ENCODE assay signal across 1 cellular context in the genomic region with DNA sequence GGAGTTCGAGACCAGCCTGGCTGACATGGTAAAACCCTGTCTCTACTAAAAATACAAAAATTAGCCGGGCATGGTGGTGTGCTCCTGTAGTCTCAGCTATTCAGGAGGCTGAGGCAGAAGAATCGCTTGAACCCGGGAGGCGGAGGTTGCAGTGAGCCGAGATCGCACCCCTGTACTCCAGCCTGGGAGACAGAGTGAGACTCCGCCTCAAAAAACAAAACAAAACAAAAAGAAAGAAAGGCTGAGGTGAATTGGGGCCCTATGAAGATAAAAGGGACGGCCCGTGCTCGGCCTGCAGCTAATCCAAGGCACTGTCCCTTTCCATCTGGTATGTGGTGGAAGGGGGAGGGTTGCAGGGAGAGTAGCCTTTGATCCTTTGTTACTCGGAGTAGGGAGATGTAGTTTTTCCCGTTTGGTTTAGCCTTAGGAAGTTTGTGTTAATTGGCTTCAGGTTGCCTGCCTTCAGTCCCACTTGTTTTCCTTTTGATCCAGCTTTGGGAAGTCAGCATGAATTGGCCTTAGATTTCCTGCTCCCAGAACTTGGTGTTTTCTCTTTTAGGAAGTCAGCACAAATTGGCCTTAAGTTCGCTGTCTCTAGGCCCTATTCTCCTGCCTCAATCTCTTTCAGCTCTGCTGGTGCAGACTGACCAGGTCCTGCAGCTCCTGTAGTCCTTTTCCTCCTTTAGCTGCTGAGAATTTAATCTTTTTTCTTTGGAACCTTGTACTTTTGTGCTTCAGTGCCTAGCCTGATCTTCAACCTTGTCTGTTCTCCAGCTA.
TF ChIP-seq lines count a peak whose summit lies in the region.

No MANE protein-coding gene starts in this region.

TF ChIP-seq in HepG2, 621 proteins besides CTCF, POLR2A, EP300 and RAD21 (continued from another document and continues in another):
- TF ChIP-seq, protein P1, sequence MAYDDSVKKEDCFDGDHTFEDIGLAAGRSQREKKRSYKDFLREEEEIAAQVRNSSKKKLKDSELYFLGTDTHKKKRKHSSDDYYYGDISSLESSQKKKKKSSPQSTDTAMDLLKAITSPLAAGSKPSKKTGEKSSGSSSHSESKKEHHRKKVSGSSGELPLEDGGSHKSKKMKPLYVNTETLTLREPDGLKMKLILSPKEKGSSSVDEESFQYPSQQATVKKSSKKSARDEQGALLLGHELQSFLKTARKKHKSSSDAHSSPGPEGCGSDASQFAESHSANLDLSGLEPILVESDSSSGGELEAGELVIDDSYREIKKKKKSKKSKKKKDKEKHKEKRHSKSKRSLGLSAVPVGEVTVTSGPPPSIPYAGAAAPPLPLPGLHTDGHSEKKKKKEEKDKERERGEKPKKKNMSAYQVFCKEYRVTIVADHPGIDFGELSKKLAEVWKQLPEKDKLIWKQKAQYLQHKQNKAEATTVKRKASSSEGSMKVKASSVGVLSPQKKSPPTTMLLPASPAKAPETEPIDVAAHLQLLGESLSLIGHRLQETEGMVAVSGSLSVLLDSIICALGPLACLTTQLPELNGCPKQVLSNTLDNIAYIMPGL (CRISPR knock-in tag; IDR thresholded peaks at IDR 0.05; ENCODE audit: borderline replicate concordance in 1 of 2, low read depth in 1 of 2), result peak; percentile 49 to 53; a peak in 2 of 4 replicates
- TF ChIP-seq, protein P2, sequence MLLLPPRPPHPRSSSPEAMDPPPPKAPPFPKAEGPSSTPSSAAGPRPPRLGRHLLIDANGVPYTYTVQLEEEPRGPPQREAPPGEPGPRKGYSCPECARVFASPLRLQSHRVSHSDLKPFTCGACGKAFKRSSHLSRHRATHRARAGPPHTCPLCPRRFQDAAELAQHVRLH (CRISPR knock-in tag; IDR thresholded peaks at IDR 0.05; ENCODE audit: borderline replicate concordance, low read depth), result no peak
- TF ChIP-seq ZNF138 (CRISPR knock-in tag; IDR thresholded peaks at IDR 0.05; ENCODE audit: low read depth) (no peak), ZNF296 (CRISPR knock-in tag; conservative IDR thresholded peaks at IDR 0.05) (no peak), ZFP1 (CRISPR knock-in tag; IDR thresholded peaks at IDR 0.05) (peak; percentile 58), ZNF782 (CRISPR knock-in tag; IDR thresholded peaks at IDR 0.05; ENCODE audit: borderline replicate concordance) (no peak), FOSL1 (CRISPR knock-in tag; IDR thresholded peaks at IDR 0.05; ENCODE audit: borderline replicate concordance) (no peak; the same call in 1 of the 2 replicates), KLF9 (CRISPR knock-in tag; IDR thresholded peaks at IDR 0.05; ENCODE audit: low read depth) (no peak), HMG20B (CRISPR knock-in tag; conservative IDR thresholded peaks at IDR 0.05) (peak; percentile 78), ZNF747 (CRISPR knock-in tag; IDR thresholded peaks at IDR 0.05; ENCODE audit: borderline replicate concordance) (peak; percentile 74; the same call in 1 of the 2 replicates), ZNF660 (CRISPR knock-in tag; IDR thresholded peaks at IDR 0.05; ENCODE audit: borderline replicate concordance, low read depth) (no peak), TARDBP (CRISPR knock-in tag; IDR thresholded peaks at IDR 0.05) (peak; percentile 93), REL (CRISPR knock-in tag; conservative IDR thresholded peaks at IDR 0.05) (no peak), ZNF678 (CRISPR knock-in tag; IDR thresholded peaks at IDR 0.05) (no peak), KDM3A (CRISPR knock-in tag; IDR thresholded peaks at IDR 0.05; ENCODE audit: low read depth) (peak; percentile 33; the same call in 1 of the 2 replicates), ZNF3 (CRISPR knock-in tag; IDR thresholded peaks at IDR 0.05) (no peak), ASH2L (IDR thresholded peaks at IDR 0.05; ENCODE audit: insufficient read length, low read depth, low read length) (peak; percentile 51), ZNF121 (CRISPR knock-in tag; IDR thresholded peaks at IDR 0.05) (no peak), GATA4 (IDR thresholded peaks at IDR 0.05; ENCODE audit: borderline replicate concordance, low read depth) (0 out of 2 replicates have a peak, but pooled peaks have one; percentile 53), IRF2 (CRISPR knock-in tag; IDR thresholded peaks at IDR 0.05) (peak; percentile 83), U2AF2 (IDR thresholded peaks at IDR 0.05; ENCODE audit: low read depth, low read length) (no peak)
- TF ChIP-seq, protein P3, sequence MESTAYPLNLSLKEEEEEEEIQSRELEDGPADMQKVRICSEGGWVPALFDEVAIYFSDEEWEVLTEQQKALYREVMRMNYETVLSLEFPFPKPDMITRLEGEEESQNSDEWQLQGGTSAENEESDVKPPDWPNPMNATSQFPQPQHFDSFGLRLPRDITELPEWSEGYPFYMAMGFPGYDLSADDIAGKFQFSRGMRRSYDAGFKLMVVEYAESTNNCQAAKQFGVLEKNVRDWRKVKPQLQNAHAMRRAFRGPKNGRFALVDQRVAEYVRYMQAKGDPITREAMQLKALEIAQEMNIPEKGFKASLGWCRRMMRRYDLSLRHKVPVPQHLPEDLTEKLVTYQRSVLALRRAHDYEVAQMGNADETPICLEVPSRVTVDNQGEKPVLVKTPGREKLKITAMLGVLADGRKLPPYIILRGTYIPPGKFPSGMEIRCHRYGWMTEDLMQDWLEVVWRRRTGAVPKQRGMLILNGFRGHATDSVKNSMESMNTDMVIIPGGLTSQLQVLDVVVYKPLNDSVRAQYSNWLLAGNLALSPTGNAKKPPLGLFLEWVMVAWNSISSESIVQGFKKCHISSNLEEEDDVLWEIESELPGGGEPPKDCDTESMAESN (CRISPR knock-in tag; conservative IDR thresholded peaks at IDR 0.05), result no peak
- TF ChIP-seq, protein P4, sequence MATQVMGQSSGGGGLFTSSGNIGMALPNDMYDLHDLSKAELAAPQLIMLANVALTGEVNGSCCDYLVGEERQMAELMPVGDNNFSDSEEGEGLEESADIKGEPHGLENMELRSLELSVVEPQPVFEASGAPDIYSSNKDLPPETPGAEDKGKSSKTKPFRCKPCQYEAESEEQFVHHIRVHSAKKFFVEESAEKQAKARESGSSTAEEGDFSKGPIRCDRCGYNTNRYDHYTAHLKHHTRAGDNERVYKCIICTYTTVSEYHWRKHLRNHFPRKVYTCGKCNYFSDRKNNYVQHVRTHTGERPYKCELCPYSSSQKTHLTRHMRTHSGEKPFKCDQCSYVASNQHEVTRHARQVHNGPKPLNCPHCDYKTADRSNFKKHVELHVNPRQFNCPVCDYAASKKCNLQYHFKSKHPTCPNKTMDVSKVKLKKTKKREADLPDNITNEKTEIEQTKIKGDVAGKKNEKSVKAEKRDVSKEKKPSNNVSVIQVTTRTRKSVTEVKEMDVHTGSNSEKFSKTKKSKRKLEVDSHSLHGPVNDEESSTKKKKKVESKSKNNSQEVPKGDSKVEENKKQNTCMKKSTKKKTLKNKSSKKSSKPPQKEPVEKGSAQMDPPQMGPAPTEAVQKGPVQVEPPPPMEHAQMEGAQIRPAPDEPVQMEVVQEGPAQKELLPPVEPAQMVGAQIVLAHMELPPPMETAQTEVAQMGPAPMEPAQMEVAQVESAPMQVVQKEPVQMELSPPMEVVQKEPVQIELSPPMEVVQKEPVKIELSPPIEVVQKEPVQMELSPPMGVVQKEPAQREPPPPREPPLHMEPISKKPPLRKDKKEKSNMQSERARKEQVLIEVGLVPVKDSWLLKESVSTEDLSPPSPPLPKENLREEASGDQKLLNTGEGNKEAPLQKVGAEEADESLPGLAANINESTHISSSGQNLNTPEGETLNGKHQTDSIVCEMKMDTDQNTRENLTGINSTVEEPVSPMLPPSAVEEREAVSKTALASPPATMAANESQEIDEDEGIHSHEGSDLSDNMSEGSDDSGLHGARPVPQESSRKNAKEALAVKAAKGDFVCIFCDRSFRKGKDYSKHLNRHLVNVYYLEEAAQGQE (IDR thresholded peaks at IDR 0.05; ENCODE audit: borderline replicate concordance in 1 of 2, low read depth in 1 of 2, low read length in 2 of 2), result 0 out of 4 replicates have a peak, but pooled peaks of 1 of the 2 experiments have one; percentile 46
- TF ChIP-seq, protein P5, sequence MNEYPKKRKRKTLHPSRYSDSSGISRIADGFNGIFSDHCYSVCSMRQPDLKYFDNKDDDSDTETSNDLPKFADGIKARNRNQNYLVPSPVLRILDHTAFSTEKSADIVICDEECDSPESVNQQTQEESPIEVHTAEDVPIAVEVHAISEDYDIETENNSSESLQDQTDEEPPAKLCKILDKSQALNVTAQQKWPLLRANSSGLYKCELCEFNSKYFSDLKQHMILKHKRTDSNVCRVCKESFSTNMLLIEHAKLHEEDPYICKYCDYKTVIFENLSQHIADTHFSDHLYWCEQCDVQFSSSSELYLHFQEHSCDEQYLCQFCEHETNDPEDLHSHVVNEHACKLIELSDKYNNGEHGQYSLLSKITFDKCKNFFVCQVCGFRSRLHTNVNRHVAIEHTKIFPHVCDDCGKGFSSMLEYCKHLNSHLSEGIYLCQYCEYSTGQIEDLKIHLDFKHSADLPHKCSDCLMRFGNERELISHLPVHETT (CRISPR knock-in tag; conservative IDR thresholded peaks at IDR 0.05), result 0 out of 2 replicates have a peak, but pooled peaks have one; percentile 35
- TF ChIP-seq, protein P6, sequence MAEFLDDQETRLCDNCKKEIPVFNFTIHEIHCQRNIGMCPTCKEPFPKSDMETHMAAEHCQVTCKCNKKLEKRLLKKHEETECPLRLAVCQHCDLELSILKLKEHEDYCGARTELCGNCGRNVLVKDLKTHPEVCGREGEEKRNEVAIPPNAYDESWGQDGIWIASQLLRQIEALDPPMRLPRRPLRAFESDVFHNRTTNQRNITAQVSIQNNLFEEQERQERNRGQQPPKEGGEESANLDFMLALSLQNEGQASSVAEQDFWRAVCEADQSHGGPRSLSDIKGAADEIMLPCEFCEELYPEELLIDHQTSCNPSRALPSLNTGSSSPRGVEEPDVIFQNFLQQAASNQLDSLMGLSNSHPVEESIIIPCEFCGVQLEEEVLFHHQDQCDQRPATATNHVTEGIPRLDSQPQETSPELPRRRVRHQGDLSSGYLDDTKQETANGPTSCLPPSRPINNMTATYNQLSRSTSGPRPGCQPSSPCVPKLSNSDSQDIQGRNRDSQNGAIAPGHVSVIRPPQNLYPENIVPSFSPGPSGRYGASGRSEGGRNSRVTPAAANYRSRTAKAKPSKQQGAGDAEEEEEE (CRISPR knock-in tag; IDR thresholded peaks at IDR 0.05; ENCODE audit: borderline replicate concordance), result no peak
- TF ChIP-seq, protein P7, sequence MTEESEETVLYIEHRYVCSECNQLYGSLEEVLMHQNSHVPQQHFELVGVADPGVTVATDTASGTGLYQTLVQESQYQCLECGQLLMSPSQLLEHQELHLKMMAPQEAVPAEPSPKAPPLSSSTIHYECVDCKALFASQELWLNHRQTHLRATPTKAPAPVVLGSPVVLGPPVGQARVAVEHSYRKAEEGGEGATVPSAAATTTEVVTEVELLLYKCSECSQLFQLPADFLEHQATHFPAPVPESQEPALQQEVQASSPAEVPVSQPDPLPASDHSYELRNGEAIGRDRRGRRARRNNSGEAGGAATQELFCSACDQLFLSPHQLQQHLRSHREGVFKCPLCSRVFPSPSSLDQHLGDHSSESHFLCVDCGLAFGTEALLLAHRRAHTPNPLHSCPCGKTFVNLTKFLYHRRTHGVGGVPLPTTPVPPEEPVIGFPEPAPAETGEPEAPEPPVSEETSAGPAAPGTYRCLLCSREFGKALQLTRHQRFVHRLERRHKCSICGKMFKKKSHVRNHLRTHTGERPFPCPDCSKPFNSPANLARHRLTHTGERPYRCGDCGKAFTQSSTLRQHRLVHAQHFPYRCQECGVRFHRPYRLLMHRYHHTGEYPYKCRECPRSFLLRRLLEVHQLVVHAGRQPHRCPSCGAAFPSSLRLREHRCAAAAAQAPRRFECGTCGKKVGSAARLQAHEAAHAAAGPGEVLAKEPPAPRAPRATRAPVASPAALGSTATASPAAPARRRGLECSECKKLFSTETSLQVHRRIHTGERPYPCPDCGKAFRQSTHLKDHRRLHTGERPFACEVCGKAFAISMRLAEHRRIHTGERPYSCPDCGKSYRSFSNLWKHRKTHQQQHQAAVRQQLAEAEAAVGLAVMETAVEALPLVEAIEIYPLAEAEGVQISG (CRISPR knock-in tag; IDR thresholded peaks at IDR 0.05), result peak; percentile 67
- TF ChIP-seq, protein P8, sequence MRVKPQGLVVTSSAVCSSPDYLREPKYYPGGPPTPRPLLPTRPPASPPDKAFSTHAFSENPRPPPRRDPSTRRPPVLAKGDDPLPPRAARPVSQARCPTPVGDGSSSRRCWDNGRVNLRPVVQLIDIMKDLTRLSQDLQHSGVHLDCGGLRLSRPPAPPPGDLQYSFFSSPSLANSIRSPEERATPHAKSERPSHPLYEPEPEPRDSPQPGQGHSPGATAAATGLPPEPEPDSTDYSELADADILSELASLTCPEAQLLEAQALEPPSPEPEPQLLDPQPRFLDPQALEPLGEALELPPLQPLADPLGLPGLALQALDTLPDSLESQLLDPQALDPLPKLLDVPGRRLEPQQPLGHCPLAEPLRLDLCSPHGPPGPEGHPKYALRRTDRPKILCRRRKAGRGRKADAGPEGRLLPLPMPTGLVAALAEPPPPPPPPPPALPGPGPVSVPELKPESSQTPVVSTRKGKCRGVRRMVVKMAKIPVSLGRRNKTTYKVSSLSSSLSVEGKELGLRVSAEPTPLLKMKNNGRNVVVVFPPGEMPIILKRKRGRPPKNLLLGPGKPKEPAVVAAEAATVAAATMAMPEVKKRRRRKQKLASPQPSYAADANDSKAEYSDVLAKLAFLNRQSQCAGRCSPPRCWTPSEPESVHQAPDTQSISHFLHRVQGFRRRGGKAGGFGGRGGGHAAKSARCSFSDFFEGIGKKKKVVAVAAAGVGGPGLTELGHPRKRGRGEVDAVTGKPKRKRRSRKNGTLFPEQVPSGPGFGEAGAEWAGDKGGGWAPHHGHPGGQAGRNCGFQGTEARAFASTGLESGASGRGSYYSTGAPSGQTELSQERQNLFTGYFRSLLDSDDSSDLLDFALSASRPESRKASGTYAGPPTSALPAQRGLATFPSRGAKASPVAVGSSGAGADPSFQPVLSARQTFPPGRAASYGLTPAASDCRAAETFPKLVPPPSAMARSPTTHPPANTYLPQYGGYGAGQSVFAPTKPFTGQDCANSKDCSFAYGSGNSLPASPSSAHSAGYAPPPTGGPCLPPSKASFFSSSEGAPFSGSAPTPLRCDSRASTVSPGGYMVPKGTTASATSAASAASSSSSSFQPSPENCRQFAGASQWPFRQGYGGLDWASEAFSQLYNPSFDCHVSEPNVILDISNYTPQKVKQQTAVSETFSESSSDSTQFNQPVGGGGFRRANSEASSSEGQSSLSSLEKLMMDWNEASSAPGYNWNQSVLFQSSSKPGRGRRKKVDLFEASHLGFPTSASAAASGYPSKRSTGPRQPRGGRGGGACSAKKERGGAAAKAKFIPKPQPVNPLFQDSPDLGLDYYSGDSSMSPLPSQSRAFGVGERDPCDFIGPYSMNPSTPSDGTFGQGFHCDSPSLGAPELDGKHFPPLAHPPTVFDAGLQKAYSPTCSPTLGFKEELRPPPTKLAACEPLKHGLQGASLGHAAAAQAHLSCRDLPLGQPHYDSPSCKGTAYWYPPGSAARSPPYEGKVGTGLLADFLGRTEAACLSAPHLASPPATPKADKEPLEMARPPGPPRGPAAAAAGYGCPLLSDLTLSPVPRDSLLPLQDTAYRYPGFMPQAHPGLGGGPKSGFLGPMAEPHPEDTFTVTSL (CRISPR knock-in tag; IDR thresholded peaks at IDR 0.05; ENCODE audit: borderline replicate concordance), result no peak
